ENCODE assay signal across 8 cellular contexts in genomic region chr2:102736607-102737409, GRCh38. TPM values are rescaled to one million over a fixed set of nuclear protein-coding genes. Genes with fewer than 3 reads are reported as not detected.
DNase-seq lines count a peak whose midpoint lies in the region; ATAC-seq and TF ChIP-seq lines count a peak whose summit lies in the region.

No MANE protein-coding gene starts in this region.

- H4K91ac ChIP-seq in IMR-90 (ENCODE audit: insufficient read depth, low read depth, low read length): peak overlapping the region; percentile 71

- H2AK9ac ChIP-seq in IMR-90 (replicated peaks; ENCODE audit: low read depth, low read length, poor library complexity): peak overlapping the region; percentile 70

- TF ChIP-seq EP300 in suprapubic skin (IDR thresholded peaks at IDR 0.05): no peak

- intact Hi-C loops in IMR-90 (cut with micrococcal nuclease): no loop called here

- peak overlapping the region; percentile 100 for H2AFZ ChIP-seq in IMR-90 (replicated peaks; ENCODE audit: low read length, poor library complexity)

- H4K8ac ChIP-seq in IMR-90 (ENCODE audit: low read depth in 2 of 2, low read length in 2 of 2): peak overlapping the region; percentile 94 to 100

- H3K36me3 ChIP-seq in IMR-90 (ENCODE audit: control insufficient read depth, insufficient read depth, low read length) (peaks cover under 1% of the 10 kb centered on the region), suprapubic skin (peaks cover under 1% of the 10 kb centered on the region)

- TF ChIP-seq CTCF in IMR-90 (conservative IDR thresholded peaks at IDR 0.05; ENCODE audit: low read depth, low read length) (no peak), suprapubic skin (IDR thresholded peaks at IDR 0.05) (no peak)

- no peak for TF ChIP-seq POLR2A in IMR-90 (IDR thresholded peaks at IDR 0.05; ENCODE audit: low read depth, low read length)
- peak in 1 of 2 donors; percentile 47 for TF ChIP-seq POLR2A in suprapubic skin (IDR thresholded peaks at IDR 0.05)

- peak overlapping the region; percentile 64; the same call in 1 of the 3 replicates for H2BK15ac ChIP-seq in IMR-90 (ENCODE audit: low read depth, low read length)

- CTCF ChIA-PET in IMR-90 (lab: Yijun Ruan, JAX): interaction anchor here (1.0 to 1.5 kb wide), 3 partner anchors 12 to 69 kb away, joined by 3 to 9 read pairs (median 4); no protein-coding TSS in a partner anchor

- H2BK20ac ChIP-seq in IMR-90 (ENCODE audit: low read depth, low read length): no peak overlapping the region

- peaks cover 10 to 17% of the 10 kb centered on the region in 2 experiments; a peak in 2 of 4 replicates for H3K79me1 ChIP-seq in IMR-90 (ENCODE audit: low read depth in 1 of 2, low read length in 2 of 2)

- H3K14ac ChIP-seq in IMR-90 (replicated peaks; ENCODE audit: low read depth, low read length): peak overlapping the region; percentile 97

- H3K4me1 ChIP-seq in IMR-90 (ENCODE audit: control insufficient read depth, insufficient read depth, low read length): no peaks in the 10 kb centered on the region; the same call in 1 of the 2 replicates
- H3K4me1 ChIP-seq in suprapubic skin: peaks cover 16% of the 10 kb centered on the region

- H3K18ac ChIP-seq in IMR-90 (ENCODE audit: low read depth, low read length): peak overlapping the region; percentile 30; the same call in 1 of the 2 replicates

- H4K20me1 ChIP-seq in IMR-90 (ENCODE audit: insufficient read depth, low read length): no peaks in the 10 kb centered on the region

- H3K27me3 ChIP-seq in IMR-90 (ENCODE audit: control insufficient read depth, insufficient read depth, low read length) (no peaks in the 10 kb centered on the region), suprapubic skin (no peaks in the 10 kb centered on the region)

- H2BK5ac ChIP-seq in IMR-90 (ENCODE audit: low read depth, low read length, poor library complexity, severe bottlenecking): peak overlapping the region; percentile 28

- ATAC-seq in GM21576 (IDR thresholded peaks at IDR 0.05; ENCODE audit: unreplicated experiment) (peak; percentile 91), IMR-90 (ENCODE audit: low read depth) (peak; percentile 98)

- peak overlapping the region; percentile 92 for H3K4ac ChIP-seq in IMR-90 (ENCODE audit: low read depth, low read length)

- BruUV-seq in IMR-90 (replicated peaks; lab: Mats Ljungman, UMichigan): no TSS peak

- H3K9me3 ChIP-seq in IMR-90 (ENCODE audit: control insufficient read depth, insufficient read depth, low read length) (no peaks in the 10 kb centered on the region), suprapubic skin (no peaks in the 10 kb centered on the region)

- H2BK120ac ChIP-seq in IMR-90 (ENCODE audit: low read depth, low read length): no peak overlapping the region; the same call in 1 of the 2 replicates

- no peaks in the 10 kb centered on the region for H3K9me1 ChIP-seq in IMR-90 (ENCODE audit: insufficient read depth, low read length)

- H3K56ac ChIP-seq in IMR-90 (ENCODE audit: extremely low read depth, insufficient read depth, low read length): peak overlapping the region; percentile 7; the same call in 1 of the 2 replicates

- H3K27ac ChIP-seq in IMR-90 (ENCODE audit: insufficient read depth, low read length): peak overlapping the region; percentile 34; the same call in 1 of the 2 replicates
- H3K27ac ChIP-seq in suprapubic skin: peak overlapping the region; percentile 82

- POLR2A ChIA-PET in IMR-90 (lab: Charles Lee; ENCODE audit: unreplicated experiment): interaction anchor here (0.6 kb wide), 1 partner anchor 11 kb away, joined by 3 read pairs; no protein-coding TSS in a partner anchor

- peak; percentile 68 for DNase-seq in EH (ENCODE audit: low read depth)
- DNase-seq in IMR-90: peak; percentile 39
- DNase-seq in SHP77 (lab: John Stamatoyannopoulos, UW): peak; percentile 49 to 79
- DNase-seq in activated gamma-delta T cell treated with anti-CD3 and anti-CD28 coated beads, Interleukin-2, amount 50 U/mL, for 16 hours (ENCODE audit: low read depth): peak; percentile 79
- peak; percentile 92 for DNase-seq in germinal center (ENCODE audit: low spot score)
- peak in 51 of 56 donors; percentile 17 to 82 (median 52) for DNase-seq in nucleus accumbens (lab: John Stamatoyannopoulos, UW)
- DNase-seq in suprapubic skin (ENCODE audit: low spot score in 2 of 2): peak; percentile 78 to 91

- peak overlapping the region; percentile 94 for H3K9ac ChIP-seq in IMR-90 (ENCODE audit: low read depth, low read length)

- 0% methylated on average over 27 of the region's 41 CpGs; no CpG with 5 or more reads in 1 of the 2 experiments for whole genome bisulfite sequencing in IMR-90 (ENCODE audit: extremely low coverage in 2 of 2, insufficient read length in 1 of 2), 2 experiments
- 0% methylated on average over 3 of the region's 41 CpGs for WGBS in suprapubic skin

- H2AK5ac ChIP-seq in IMR-90 (ENCODE audit: low read depth, low read length): no peak overlapping the region

- in situ Hi-C loops in IMR-90 (cut with MboI; ENCODE audit: low sequenced_read_pairs): no loop called here

- 0 out of 2 replicates have a peak overlapping the region, but pooled peaks have one; percentile 76 for H3K23ac ChIP-seq in IMR-90 (ENCODE audit: low read depth, low read length)

- dilution Hi-C loops in IMR-90 (cut with HindIII; ENCODE audit: low sequenced_read_pairs, unreplicated experiment): no loop called here

- H3K4me3 ChIP-seq in IMR-90 (ENCODE audit: insufficient read depth, low read depth, low read length) (peak overlapping the region; percentile 81), suprapubic skin (peak overlapping the region; percentile 94)

- no peak for TF ChIP-seq RAD21 in IMR-90 (IDR thresholded peaks at IDR 0.05; ENCODE audit: low read length)

- H3K4me2 ChIP-seq in IMR-90 (ENCODE audit: low read depth, low read length): peak overlapping the region; percentile 95

- H4K5ac ChIP-seq in IMR-90 (ENCODE audit: low read depth, low read length): peak overlapping the region; percentile 88

TF ChIP-seq in IMR-90, 13 proteins besides CTCF, POLR2A, EP300 and RAD21:
- TF ChIP-seq SMC3 (IDR thresholded peaks at IDR 0.05; ENCODE audit: low read depth, low read length) (no peak), MXI1 (IDR thresholded peaks at IDR 0.05; ENCODE audit: borderline replicate concordance, low read depth, low read length) (0 out of 2 replicates have a peak, but pooled peaks have one; percentile 56), MAZ (IDR thresholded peaks at IDR 0.05; ENCODE audit: borderline replicate concordance, low read depth, low read length) (peak; percentile 66; the same call in 1 of the 2 replicates)

RNA-seq across cellular contexts. Expression of gene TMEM182, which starts 25.0 kb away (rescaled TPM):
- total RNA-seq in IMR-90 (2012; rRNA removed) (1.3 and 1.4 TPM in 2 replicates), suprapubic skin (1 to 10 TPM in 1 of 4 donors, under 1 TPM in 3; 0.49 to 2.6 (median 0.75) TPM)
- polyA plus RNA-seq in IMR-90 (2012; rRNA removed): 0.89 and 1.4 TPM in 2 replicates
- 0.39 and 0.76 TPM in 2 replicates for polyA plus RNA-seq in IMR-90 (2012; cell fraction: cytosol; rRNA removed)
- 0.14 and 1.2 TPM in 2 replicates for polyA plus RNA-seq in IMR-90 (2012; cell fraction: nucleus; rRNA removed; ENCODE audit: low replicate concordance)

Comparison
In these comparisons a context has a peak if more than half of its experiments do, and no peak if none do; other contexts are left out.
1. Peak in every context shown above with its lines: DNase-seq, ATAC-seq, H3K4me3 ChIP-seq and H3K27ac ChIP-seq.
2. DNase-seq: peak in every context shown above with its lines; median percentile 92 in germinal center; 84 in suprapubic skin; 79 in activated gamma-delta T cell treated with anti-CD3 and anti-CD28 coated beads, Interleukin-2, amount 50 U/mL, for 16 hours; 68 in EH; 64 in SHP77; 52 in nucleus accumbens; 39 in IMR-90.